1 cellular context compared by ENCODE assay signal in the genomic region with DNA sequence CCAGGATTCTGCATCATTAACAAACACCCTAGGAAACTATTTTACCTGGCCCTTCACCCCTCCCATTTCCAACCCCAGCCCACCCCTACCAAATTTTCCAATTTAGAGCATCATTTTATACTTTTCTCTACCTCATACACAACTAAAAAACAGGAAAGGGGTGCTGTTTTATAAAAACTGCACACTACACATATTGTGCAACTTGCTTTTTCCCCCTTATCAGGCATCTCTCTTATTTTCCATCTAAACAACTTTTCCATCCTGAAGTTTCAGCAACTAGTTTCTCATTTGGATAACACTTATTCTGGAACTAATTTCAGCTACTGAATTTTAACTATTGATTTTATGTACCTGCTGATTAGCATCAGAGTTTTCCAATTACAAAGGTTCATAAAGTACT.
TF ChIP-seq lines count a peak whose summit lies in the region.

No MANE protein-coding gene starts in this region.

TF ChIP-seq in HEK293T, 16 proteins besides CTCF, POLR2A, EP300 and RAD21:
- TF ChIP-seq BHLHE40 (IDR thresholded peaks at IDR 0.05; ENCODE audit: borderline replicate concordance) (no peak), ZNF384 (IDR thresholded peaks at IDR 0.05) (no peak), FOXM1 (IDR thresholded peaks at IDR 0.05; ENCODE audit: borderline replicate concordance) (no peak)
- TF ChIP-seq, protein P1, sequence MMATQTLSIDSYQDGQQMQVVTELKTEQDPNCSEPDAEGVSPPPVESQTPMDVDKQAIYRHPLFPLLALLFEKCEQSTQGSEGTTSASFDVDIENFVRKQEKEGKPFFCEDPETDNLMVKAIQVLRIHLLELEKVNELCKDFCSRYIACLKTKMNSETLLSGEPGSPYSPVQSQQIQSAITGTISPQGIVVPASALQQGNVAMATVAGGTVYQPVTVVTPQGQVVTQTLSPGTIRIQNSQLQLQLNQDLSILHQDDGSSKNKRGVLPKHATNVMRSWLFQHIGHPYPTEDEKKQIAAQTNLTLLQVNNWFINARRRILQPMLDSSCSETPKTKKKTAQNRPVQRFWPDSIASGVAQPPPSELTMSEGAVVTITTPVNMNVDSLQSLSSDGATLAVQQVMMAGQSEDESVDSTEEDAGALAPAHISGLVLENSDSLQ (IDR thresholded peaks at IDR 0.05), result no peak
